ENCODE assay signal across 20 cellular contexts in genomic region chr12:87054225-87054624, GRCh38.
"Had no signal": no experiment of that assay in that cellular context is flagged by ENCODE, and none has a peak within 500 bp of the region (broad histone marks: within the 10 kb centered on the region; RNA-seq: fewer than 3 reads in every experiment).

No MANE protein-coding gene starts in this region.

- ATAC-seq: activated T-cell treated with anti-CD3 and anti-CD28 coated beads, Interleukin-2, amount 50 U/mL, for 72 hours; heart right ventricle; mucosa of descending colon; naive thymus-derived CD4-positive, alpha-beta T cell; stimulated activated naive CD8-positive, alpha-beta T cell treated with anti-CD3 and anti-CD28 coated beads, Interleukin-15, Interleukin-2, amounts not matched to agents 100 U/mL and 50 U/mL, for 24 hours; T-helper 17 cell had no signal

- DNase-seq: activated CD4-positive, CD25-positive, alpha-beta regulatory T cell treated with anti-CD3 and anti-CD28 coated beads, Interleukin-2, amount 50 U/mL, for 72 hours; activated CD8-positive, alpha-beta memory T cell treated with anti-CD3 and anti-CD28 coated beads for 24 hours; activated CD8-positive, alpha-beta memory T cell treated with anti-CD3 and anti-CD28 coated beads, Interleukin-2, amount 50 U/mL, for 48 hours; activated effector memory CD4-positive, alpha-beta T cell treated with anti-CD3 and anti-CD28 coated beads, Interleukin-2, amount 50 U/mL, for 16 hours; activated naive CD4-positive, alpha-beta T cell treated with anti-CD3 and anti-CD28 coated beads, Interleukin-2, amount 50 U/mL, for 16 hours; activated T-cell treated with anti-CD3 and anti-CD28 coated beads, Interleukin-2, amount 50 U/mL, for 72 hours; endodermal cell; heart right ventricle; immature natural killer cell; mucosa of descending colon; naive thymus-derived CD4-positive, alpha-beta T cell; stimulated activated naive CD8-positive, alpha-beta T cell treated with anti-CD3 and anti-CD28 coated beads, Interleukin-15, Interleukin-2, amounts not matched to agents 100 U/mL and 50 U/mL, for 24 hours; T-helper 17 cell; transverse colon had no signal

- H3K27ac ChIP-seq: cardiac muscle cell, epithelial cell of prostate, heart right ventricle, neural progenitor cell, right atrium auricular region, suprapubic skin, transverse colon, VCaP had no signal

- H3K4me3 ChIP-seq: cardiac muscle cell, heart right ventricle, mucosa of descending colon, neural progenitor cell, right atrium auricular region, suprapubic skin, transverse colon had no signal

- H3K4me1 ChIP-seq: heart right ventricle, neural progenitor cell, right atrium auricular region, suprapubic skin, transverse colon had no signal

- H3K9me3 ChIP-seq: heart right ventricle, mucosa of descending colon, right atrium auricular region, suprapubic skin, transverse colon had no signal

- H3K27me3 ChIP-seq: cardiac muscle cell, heart right ventricle, neural progenitor cell, right atrium auricular region, suprapubic skin, transverse colon had no signal

- H3K36me3 ChIP-seq: cardiac muscle cell, heart right ventricle, neural progenitor cell, right atrium auricular region, suprapubic skin, transverse colon had no signal
